Comparison of ENCODE assay signal across 25 cellular contexts in the genomic region with DNA sequence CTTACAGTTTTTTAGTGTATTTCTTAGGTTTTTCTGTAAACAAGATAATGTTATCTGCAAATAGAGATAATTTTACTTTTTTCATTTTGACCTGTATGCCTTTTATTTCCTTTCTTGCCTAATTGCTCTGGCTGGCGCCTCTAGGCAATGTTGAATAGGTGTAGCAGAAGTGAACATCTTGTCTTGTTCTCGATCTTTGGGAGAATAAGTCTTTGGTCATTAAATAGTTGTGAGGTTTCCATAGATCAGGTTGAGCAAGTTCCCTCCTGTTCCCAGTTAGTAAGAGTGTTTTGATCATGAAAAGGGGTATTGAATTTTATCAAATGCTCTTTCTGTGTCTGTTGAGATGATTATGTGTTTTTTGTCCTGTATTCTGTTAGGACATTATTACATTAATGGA. TPM values are rescaled to one million over a fixed set of nuclear protein-coding genes. Genes with fewer than 3 reads are reported as not detected.
"Had no signal": no experiment of that assay in that cellular context is flagged by ENCODE, and none has a peak within 500 bp of the region (broad histone marks: within the 10 kb centered on the region; RNA-seq: fewer than 3 reads in every experiment).

No MANE protein-coding gene starts in this region.

- H3K27me3 Mint-ChIP-seq: activated naive CD4-positive, alpha-beta T cell treated with anti-CD3 and anti-CD28 coated beads, Interleukin-2, amount 50 U/mL, for 24 hours had no signal

- H3K27ac ChIP-seq: adrenal gland, epithelial cell of prostate, left ventricle myocardium inferior, neutrophil, ovary, psoas muscle, right atrium auricular region, thyroid gland, WERI-Rb-1 had no signal

- H3K4me1 ChIP-seq: adrenal gland, psoas muscle, thyroid gland had no signal

- H3K9me3 ChIP-seq: adrenal gland, ascending aorta, neutrophil, ovary, psoas muscle, right atrium auricular region, thyroid gland had no signal

- H3K27ac Mint-ChIP-seq: activated CD8-positive, alpha-beta T cell treated with anti-CD3 and anti-CD28 coated beads, Interleukin-2, amount 10 ng/mL, durations not matched to agents 7 days and 5 days; activated naive CD4-positive, alpha-beta T cell treated with anti-CD3 and anti-CD28 coated beads, Interleukin-2, amount 50 U/mL, for 24 hours; endodermal cell; nephron had no signal

- H3K27me3 ChIP-seq: adrenal gland, ascending aorta, brain microvascular endothelial cell, neutrophil, ovary, right atrium auricular region, thyroid gland had no signal

- H3K36me3 ChIP-seq: ovary had no signal

- H3K9me3 Mint-ChIP-seq: activated naive CD4-positive, alpha-beta T cell treated with anti-CD3 and anti-CD28 coated beads, Interleukin-2, amount 50 U/mL, for 24 hours; immature natural killer cell had no signal

- ATAC-seq: activated CD8-positive, alpha-beta T cell treated with anti-CD3 and anti-CD28 coated beads, Interleukin-2, amount 10 ng/mL, durations not matched to agents 7 days and 5 days; psoas muscle; stimulated activated naive CD8-positive, alpha-beta T cell treated with anti-CD3 and anti-CD28 coated beads, Interleukin-15, Interleukin-2, amounts not matched to agents 100 U/mL and 50 U/mL, for 24 hours had no signal

- H3K4me3 ChIP-seq: adrenal gland, ascending aorta, left ventricle myocardium inferior, ovary, psoas muscle, right atrium auricular region, thyroid gland had no signal

- FAIRE-seq: TTC549 had no signal

- H3K4me1 Mint-ChIP-seq: endodermal cell, immature natural killer cell, nephron had no signal

- H3K4me3 Mint-ChIP-seq: activated CD8-positive, alpha-beta T cell treated with anti-CD3 and anti-CD28 coated beads, Interleukin-2, amount 10 ng/mL, durations not matched to agents 7 days and 5 days; activated naive CD4-positive, alpha-beta T cell treated with anti-CD3 and anti-CD28 coated beads, Interleukin-2, amount 50 U/mL, for 24 hours; endodermal cell; immature natural killer cell; nephron had no signal

- DNase-seq: activated CD4-positive, alpha-beta T cell treated with anti-CD3 and anti-CD28 coated beads for 1 hour; activated CD4-positive, alpha-beta T cell treated with anti-CD3 and anti-CD28 coated beads, Interleukin-2, amount 50 U/mL, for 1 hour; activated CD8-positive, alpha-beta T cell treated with anti-CD3 and anti-CD28 coated beads, Interleukin-2, amount 10 ng/mL, durations not matched to agents 7 days and 5 days; activated gamma-delta T cell treated with Interleukin-2 at 50 U/mL for 16 hours; adrenal gland; brain microvascular endothelial cell; cortex of kidney; endodermal cell; immature natural killer cell; left ventricle myocardium inferior; ovary; psoas muscle; stimulated activated CD4-positive, alpha-beta T cell treated with anti-CD3 and anti-CD28 coated beads, Interleukin-4, amount 100 ng/mL, for 24 hours; stimulated activated naive CD8-positive, alpha-beta T cell treated with anti-CD3 and anti-CD28 coated beads, Interleukin-15, Interleukin-2, amounts not matched to agents 100 U/mL and 50 U/mL, for 24 hours; substantia nigra; T-helper 1 cell; thyroid gland; WERI-Rb-1 had no signal

RNA-seq across cellular contexts. Expression of gene PIH1D2, which starts 24.0 kb away (rescaled TPM):
- total RNA-seq: ascending aorta had no signal
- polyA plus RNA-seq: immature natural killer cell had no signal
